Comparison of ENCODE assay signal across 18 cellular contexts in genomic region chr2:12320027-12320734, GRCh38.
DNase-seq lines count a peak whose midpoint lies in the region; ATAC-seq and TF ChIP-seq lines count a peak whose summit lies in the region.
"Had no signal": no experiment of that assay in that cellular context is flagged by ENCODE, and none has a peak within 500 bp of the region (broad histone marks: within the 10 kb centered on the region; RNA-seq: fewer than 3 reads in every experiment).

No MANE protein-coding gene starts in this region.

- H3K56ac ChIP-seq in IMR-90 (ENCODE audit: extremely low read depth, insufficient read depth, low read length) = no peak overlapping the region

- no peak for TF ChIP-seq RAD21 in IMR-90 (IDR thresholded peaks at IDR 0.05; ENCODE audit: low read length)

- CTCF ChIA-PET in IMR-90 (lab: Yijun Ruan, JAX) = interaction anchor here (1.1 kb wide), 1 partner anchor 27 kb away, joined by 3 read pairs; no protein-coding TSS in a partner anchor
- CTCF ChIA-PET in activated CD8-positive, alpha-beta T cell treated with anti-CD3 and anti-CD28 coated beads for 36 hours (lab: Charles Lee) = interaction anchor here (2.4 kb wide), 1 partner anchor 15 kb away, joined by 10 read pairs; no protein-coding TSS in a partner anchor

- H3K4me3 ChIP-seq in IMR-90 (ENCODE audit: insufficient read depth, low read depth, low read length) (no peak overlapping the region), adipocyte (ENCODE audit: low read length) (peak overlapping the region; percentile 18), thoracic aorta (no peak overlapping the region)
- H3K4me3 ChIP-seq: BLaER1 treated with 17β-estradiol and CSF1 and Interleukin-3, amounts not matched to agents 10 nM and 100 nM; heart right ventricle; testis had no signal

- no peaks in the 10 kb centered on the region for H3K27me3 Mint-ChIP-seq in memory B cell
- H3K27me3 Mint-ChIP-seq in activated CD8-positive, alpha-beta T cell treated with anti-CD3 and anti-CD28 coated beads for 36 hours = no peaks in the 10 kb centered on the region
- H3K27me3 Mint-ChIP-seq: brain had no signal

- H3K36me3 ChIP-seq in IMR-90 (ENCODE audit: control insufficient read depth, insufficient read depth, low read length) (no peaks in the 10 kb centered on the region), adipocyte (ENCODE audit: control insufficient read depth, insufficient read depth, low read length, severe bottlenecking) (no peaks in the 10 kb centered on the region), thoracic aorta (no peaks in the 10 kb centered on the region)
- H3K36me3 ChIP-seq: BLaER1 treated with 17β-estradiol and CSF1 and Interleukin-3, amounts not matched to agents 10 nM and 100 nM; heart right ventricle had no signal

- in situ Hi-C loops in IMR-90 (cut with MboI; ENCODE audit: low sequenced_read_pairs) = no loop called here

- TF ChIP-seq CTCF in IMR-90 (conservative IDR thresholded peaks at IDR 0.05; ENCODE audit: low read depth, low read length) (no peak), thoracic aorta (IDR thresholded peaks at IDR 0.05) (no peak)
- no peak for TF ChIP-seq CTCF in activated CD8-positive, alpha-beta T cell treated with anti-CD3 and anti-CD28 coated beads for 36 hours (IDR thresholded peaks at IDR 0.05)

- no TSS peak for BruUV-seq in IMR-90 (replicated peaks; lab: Mats Ljungman, UMichigan)

- no peak overlapping the region for H4K91ac ChIP-seq in IMR-90 (ENCODE audit: insufficient read depth, low read depth, low read length)

- peak overlapping the region; percentile 21 for H3K27ac Mint-ChIP-seq in memory B cell
- H3K27ac Mint-ChIP-seq in activated CD8-positive, alpha-beta T cell treated with anti-CD3 and anti-CD28 coated beads for 36 hours = no peak overlapping the region

- peaks cover 15% of the 10 kb centered on the region for H3K4me1 ChIP-seq in IMR-90 (ENCODE audit: control insufficient read depth, insufficient read depth, low read length)
- H3K4me1 ChIP-seq in adipocyte (ENCODE audit: control insufficient read depth, insufficient read depth, low read length) = peaks cover 45% of the 10 kb centered on the region
- peaks cover 18 to 54% of the 10 kb centered on the region in 2 donors for H3K4me1 ChIP-seq in thoracic aorta (ENCODE audit: control insufficient read depth in 1 of 2, low read depth in 2 of 2)

- H3K27me3 ChIP-seq in IMR-90 (ENCODE audit: control insufficient read depth, insufficient read depth, low read length) (no peaks in the 10 kb centered on the region), adipocyte (replicated peaks; ENCODE audit: control insufficient read depth, insufficient read depth, low read length) (no peaks in the 10 kb centered on the region), thoracic aorta (replicated peaks; ENCODE audit: insufficient read depth) (no peaks in the 10 kb centered on the region)
- H3K27me3 ChIP-seq: BLaER1 treated with 17β-estradiol and CSF1 and Interleukin-3, amounts not matched to agents 10 nM and 100 nM; heart right ventricle; testis had no signal

- H3K9me3 ChIP-seq in IMR-90 (ENCODE audit: control insufficient read depth, insufficient read depth, low read length) = no peaks in the 10 kb centered on the region
- H3K9me3 ChIP-seq in adipocyte (ENCODE audit: control insufficient read depth, low read length) = no peaks in the 10 kb centered on the region
- no peaks in the 10 kb centered on the region for H3K9me3 ChIP-seq in thoracic aorta
- H3K9me3 ChIP-seq: heart right ventricle, testis had no signal

- H2AK9ac ChIP-seq in IMR-90 (replicated peaks; ENCODE audit: low read depth, low read length, poor library complexity) = no peak overlapping the region

- H3K9me3 Mint-ChIP-seq in memory B cell = no peaks in the 10 kb centered on the region
- no peaks in the 10 kb centered on the region for H3K9me3 Mint-ChIP-seq in activated CD8-positive, alpha-beta T cell treated with anti-CD3 and anti-CD28 coated beads for 36 hours
- H3K9me3 Mint-ChIP-seq: brain, mesothelial cell of epicardium had no signal

- H4K20me1 ChIP-seq in IMR-90 (ENCODE audit: insufficient read depth, low read length) = 0 out of 2 replicates have a peak, but pooled peaks cover 3% of the 10 kb centered on the region
- H4K20me1 ChIP-seq: BLaER1 treated with 17β-estradiol and CSF1 and Interleukin-3, amounts not matched to agents 10 nM and 100 nM had no signal

- H3K4me2 ChIP-seq in IMR-90 (ENCODE audit: low read depth, low read length) = no peak overlapping the region

- H3K36me3 Mint-ChIP-seq in memory B cell = no peaks in the 10 kb centered on the region
- H3K36me3 Mint-ChIP-seq in activated CD8-positive, alpha-beta T cell treated with anti-CD3 and anti-CD28 coated beads for 36 hours (ENCODE audit: low read depth) = no peaks in the 10 kb centered on the region
- H3K36me3 Mint-ChIP-seq: brain, mesothelial cell of epicardium had no signal

- no peak overlapping the region for H2AFZ ChIP-seq in IMR-90 (replicated peaks; ENCODE audit: low read length, poor library complexity)

- dilution Hi-C loops in IMR-90 (cut with HindIII; ENCODE audit: low sequenced_read_pairs, unreplicated experiment) = no loop called here

- no peak for TF ChIP-seq POLR2A in IMR-90 (IDR thresholded peaks at IDR 0.05; ENCODE audit: low read depth, low read length)

- H3K18ac ChIP-seq in IMR-90 (ENCODE audit: low read depth, low read length) = no peak overlapping the region

- 83% methylated on average over 3 of the region's 7 CpGs; no CpG with 5 or more reads in 1 of the 2 experiments for WGBS in IMR-90 (ENCODE audit: extremely low coverage in 2 of 2, insufficient read length in 1 of 2), 2 experiments

- peak overlapping the region; percentile 7 for H2BK120ac ChIP-seq in IMR-90 (ENCODE audit: low read depth, low read length)

- H3K14ac ChIP-seq in IMR-90 (replicated peaks; ENCODE audit: low read depth, low read length) = no peak overlapping the region

- H3K4ac ChIP-seq in IMR-90 (ENCODE audit: low read depth, low read length) = no peak overlapping the region

- no peak overlapping the region for H4K8ac ChIP-seq in IMR-90 (ENCODE audit: low read depth in 2 of 2, low read length in 2 of 2)

- no peaks in the 10 kb centered on the region for H3K79me1 ChIP-seq in IMR-90 (ENCODE audit: low read depth in 1 of 2, low read length in 2 of 2)

- H3K4me1 Mint-ChIP-seq in memory B cell = peaks cover 12% of the 10 kb centered on the region
- no peaks in the 10 kb centered on the region for H3K4me1 Mint-ChIP-seq in activated CD8-positive, alpha-beta T cell treated with anti-CD3 and anti-CD28 coated beads for 36 hours (ENCODE audit: low read depth)

- POLR2A ChIA-PET in IMR-90 (lab: Charles Lee; ENCODE audit: unreplicated experiment) = no interaction called here
- POLR2A ChIA-PET in activated CD8-positive, alpha-beta T cell treated with anti-CD3 and anti-CD28 coated beads for 36 hours (lab: Charles Lee) = no interaction called here

- ATAC-seq in IMR-90 (ENCODE audit: low read depth) = no peak
- peak; percentile 97 for ATAC-seq in memory B cell (ENCODE audit: low read depth)
- ATAC-seq in thoracic aorta (ENCODE audit: insufficient number of reproducible peaks, low FRiP score, low read depth) = no peak
- ATAC-seq in activated CD8-positive, alpha-beta T cell treated with anti-CD3 and anti-CD28 coated beads for 36 hours = no peak
- ATAC-seq in GM18511 (IDR thresholded peaks at IDR 0.05; ENCODE audit: unreplicated experiment) = no peak

- H3K4me3 Mint-ChIP-seq in memory B cell = peak overlapping the region; percentile 45
- H3K4me3 Mint-ChIP-seq in activated CD8-positive, alpha-beta T cell treated with anti-CD3 and anti-CD28 coated beads for 36 hours = no peak overlapping the region
- H3K4me3 Mint-ChIP-seq: mesothelial cell of epicardium had no signal

- H3K9me1 ChIP-seq in IMR-90 (ENCODE audit: insufficient read depth, low read length) = peaks cover 12% of the 10 kb centered on the region

- H2BK15ac ChIP-seq in IMR-90 (ENCODE audit: low read depth, low read length) = no peak overlapping the region; the same call in 2 of the 3 replicates

- H2BK20ac ChIP-seq in IMR-90 (ENCODE audit: low read depth, low read length) = no peak overlapping the region

- no peak overlapping the region for H3K23ac ChIP-seq in IMR-90 (ENCODE audit: low read depth, low read length)

- intact Hi-C loops in IMR-90 (cut with micrococcal nuclease) = loop anchor here (10.0 kb wide), 1 partner anchor 135 kb away; no protein-coding TSS in a partner anchor
- intact Hi-C loops in activated CD8-positive, alpha-beta T cell treated with anti-CD3 and anti-CD28 coated beads for 36 hours (cut with micrococcal nuclease) = no loop called here

- no peak overlapping the region for H2BK5ac ChIP-seq in IMR-90 (ENCODE audit: low read depth, low read length, poor library complexity, severe bottlenecking)

- H3K27ac ChIP-seq in IMR-90 (ENCODE audit: insufficient read depth, low read length) = no peak overlapping the region
- H3K27ac ChIP-seq in thoracic aorta = peak overlapping the region; percentile 58 to 85
- H3K27ac ChIP-seq: BLaER1 treated with 17β-estradiol and CSF1 and Interleukin-3, amounts not matched to agents 10 nM and 100 nM had no signal

- no peak overlapping the region for H4K5ac ChIP-seq in IMR-90 (ENCODE audit: low read depth, low read length)

- H3K9ac ChIP-seq in IMR-90 (ENCODE audit: low read depth, low read length) (no peak overlapping the region), adipocyte (ENCODE audit: low read length) (no peak overlapping the region)
- H3K9ac ChIP-seq: BLaER1 treated with 17β-estradiol and CSF1 and Interleukin-3, amounts not matched to agents 10 nM and 100 nM had no signal

- DNase-seq in IMR-90 (peak; percentile 48), adipocyte (ENCODE audit: low read depth) (no peak), memory B cell (ENCODE audit: low spot score in 2 of 2) (peak in 1 of 2 donors; percentile 14), thoracic aorta (ENCODE audit: low spot score) (no peak)
- DNase-seq in activated effector memory CD4-positive, alpha-beta T cell treated with anti-CD3 and anti-CD28 coated beads, Interleukin-2, amount 50 U/mL, for 16 hours = no peak
- DNase-seq in activated CD8-positive, alpha-beta T cell treated with anti-CD3 and anti-CD28 coated beads for 36 hours = no peak
- DNase-seq: dermis blood vessel endothelial cell; heart right ventricle; kidney glomerular epithelial cell; NCI-H1105 treated with DMSO at 0.1 percent for 48 hours; NCI-H774; stimulated activated CD4-positive, alpha-beta T cell treated with anti-CD3 and anti-CD28 coated beads, Interleukin-4, amount 100 ng/mL, for 1 hour; stimulated activated CD8-positive, alpha-beta memory T cell treated with anti-CD3 and anti-CD28 coated beads, Interleukin-4, amount 100 ng/mL, for 48 hours had no signal

- H2AK5ac ChIP-seq in IMR-90 (ENCODE audit: low read depth, low read length) = no peak overlapping the region

TF ChIP-seq in IMR-90, 13 proteins besides CTCF, POLR2A, EP300 and RAD21:
- TF ChIP-seq CEBPB (IDR thresholded peaks at IDR 0.05; ENCODE audit: low read depth, low read length) (peak; percentile 4; the same call in 1 of the 2 replicates), FOS (IDR thresholded peaks at IDR 0.05; ENCODE audit: low read depth, low read length) (no peak)
